8 cellular contexts compared by ENCODE assay signal in genomic region chr14:31024577-31025334, GRCh38. TPM values are rescaled to one million over a fixed set of nuclear protein-coding genes. Genes with fewer than 3 reads are reported as not detected.
DNase-seq lines count a peak whose midpoint lies in the region; FAIRE-seq and TF ChIP-seq lines count a peak whose summit lies in the region.

No MANE protein-coding gene starts in this region.

- H3K4me3 Mint-ChIP-seq in dendritic cell treated with granulocyte-macrophage colony-stimulating factor and Interleukin-4, amounts not matched to agents 40 ng/mL and 50 ng/mL, for 4 days, result peak overlapping the region; percentile 94

- H3K27ac Mint-ChIP-seq in dendritic cell treated with granulocyte-macrophage colony-stimulating factor and Interleukin-4, amounts not matched to agents 40 ng/mL and 50 ng/mL, for 4 days, result peak overlapping the region; percentile 98

- no peak for TF ChIP-seq POLR2A in NB4 (IDR thresholded peaks at IDR 0.05; ENCODE audit: extremely low read depth, insufficient read length)

- H3K4me3 ChIP-seq in NB4 (ENCODE audit: low read depth, low read length), result peak overlapping the region; percentile 83

- no peak for TF ChIP-seq CTCF in D721Med (IDR thresholded peaks at IDR 0.05; ENCODE audit: insufficient read depth, missing control alignments)
- TF ChIP-seq CTCF in NB4 (IDR thresholded peaks at IDR 0.05; ENCODE audit: low read depth, low read length), result no peak

- intact Hi-C loops in dendritic cell treated with granulocyte-macrophage colony-stimulating factor and Interleukin-4, amounts not matched to agents 40 ng/mL and 50 ng/mL, for 4 days (cut with micrococcal nuclease), result loop anchor here (5.0 kb wide), 3 partner anchors 43 to 173 kb away; no protein-coding TSS in a partner anchor

- peaks cover 39% of the 10 kb centered on the region for H3K36me3 Mint-ChIP-seq in dendritic cell treated with granulocyte-macrophage colony-stimulating factor and Interleukin-4, amounts not matched to agents 40 ng/mL and 50 ng/mL, for 4 days (ENCODE audit: low read depth)

- FAIRE-seq in D721Med (lab: Jason Lieb, UNC), result peak; percentile 55

- no peaks in the 10 kb centered on the region for H3K9me3 Mint-ChIP-seq in dendritic cell treated with granulocyte-macrophage colony-stimulating factor and Interleukin-4, amounts not matched to agents 40 ng/mL and 50 ng/mL, for 4 days

- H3K27me3 Mint-ChIP-seq in dendritic cell treated with granulocyte-macrophage colony-stimulating factor and Interleukin-4, amounts not matched to agents 40 ng/mL and 50 ng/mL, for 4 days, result no peaks in the 10 kb centered on the region

- no peak for DNase-seq in D721Med (ENCODE audit: insufficient read length, low spot score)
- no peak for DNase-seq in NB4 (ENCODE audit: low read depth)
- peak; percentile 6 for DNase-seq in myocyte (ENCODE audit: low read depth)
- DNase-seq in stimulated activated CD4-positive, alpha-beta T cell treated with anti-CD3 and anti-CD28 coated beads, Interleukin-15, amount 100 ng/mL, for 24 hours, result no peak
- no peak for DNase-seq in NCI-H1930 (lab: John Stamatoyannopoulos, UW)
- DNase-seq in COLO829 (ENCODE audit: low spot score), result no peak
- no peak for DNase-seq in SW 1271 (lab: John Stamatoyannopoulos, UW)

- peaks cover 48% of the 10 kb centered on the region for H3K4me1 Mint-ChIP-seq in dendritic cell treated with granulocyte-macrophage colony-stimulating factor and Interleukin-4, amounts not matched to agents 40 ng/mL and 50 ng/mL, for 4 days (ENCODE audit: low read depth)

RNA-seq across cellular contexts. Expression of gene AP4S1, which starts 0.7 kb away (rescaled TPM):
- total RNA-seq in myocyte, result 6.7 and 6.9 TPM in 2 replicates
- 7.0 TPM for polyA plus RNA-seq in myocyte (2012)

RNA-seq across cellular contexts. Expression of gene STRN3, which starts 1.4 kb away (rescaled TPM):
- 85.8 and 91.1 TPM in 2 replicates for total RNA-seq in myocyte
- 22.5 TPM for polyA plus RNA-seq in myocyte (2012)
